In the genomic region with DNA sequence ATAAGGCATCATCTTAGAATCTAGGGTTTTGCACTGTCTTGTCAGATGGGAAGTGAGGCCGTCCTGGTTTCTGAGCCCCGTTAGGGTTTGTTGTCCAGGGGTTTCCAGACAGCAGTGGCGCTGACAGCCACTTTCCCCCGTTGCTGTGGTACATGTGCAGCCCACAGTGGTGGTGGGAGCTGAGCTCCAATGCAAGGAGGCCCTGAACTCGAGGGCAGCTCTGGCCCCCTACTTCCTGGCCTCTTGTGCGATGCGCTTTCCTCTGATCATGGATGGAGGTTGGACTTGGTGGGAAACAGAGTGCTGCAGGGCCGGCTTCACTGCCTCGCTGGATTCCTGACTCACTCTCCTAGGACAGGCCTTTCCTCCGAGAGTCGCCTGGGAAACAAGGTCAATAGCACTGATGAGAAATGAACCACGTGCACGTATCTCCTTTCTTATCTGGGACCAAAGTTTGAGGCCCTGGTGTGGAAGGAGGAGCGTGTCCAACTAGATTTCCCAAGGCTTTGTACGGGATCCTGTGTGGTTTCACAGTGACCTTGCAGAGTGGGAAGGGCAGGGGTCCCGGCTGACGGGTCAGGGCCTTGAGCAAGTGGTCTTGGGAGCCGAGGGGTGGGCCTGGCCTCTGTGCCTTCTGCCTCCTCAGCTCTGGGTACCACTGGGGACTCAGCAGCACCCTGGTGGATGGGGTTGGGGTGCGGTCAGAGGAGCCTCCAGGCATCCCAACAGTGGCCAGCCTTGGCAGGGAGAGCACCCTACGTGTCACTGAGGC, we compare ENCODE assay signal across 1 cellular context.
TF ChIP-seq lines count a peak whose summit lies in the region.

No MANE protein-coding gene starts in this region.

TF ChIP-seq in HepG2, 621 proteins besides CTCF, POLR2A, EP300 and RAD21 (continued from another document and continues in another):
- TF ChIP-seq, protein P1, sequence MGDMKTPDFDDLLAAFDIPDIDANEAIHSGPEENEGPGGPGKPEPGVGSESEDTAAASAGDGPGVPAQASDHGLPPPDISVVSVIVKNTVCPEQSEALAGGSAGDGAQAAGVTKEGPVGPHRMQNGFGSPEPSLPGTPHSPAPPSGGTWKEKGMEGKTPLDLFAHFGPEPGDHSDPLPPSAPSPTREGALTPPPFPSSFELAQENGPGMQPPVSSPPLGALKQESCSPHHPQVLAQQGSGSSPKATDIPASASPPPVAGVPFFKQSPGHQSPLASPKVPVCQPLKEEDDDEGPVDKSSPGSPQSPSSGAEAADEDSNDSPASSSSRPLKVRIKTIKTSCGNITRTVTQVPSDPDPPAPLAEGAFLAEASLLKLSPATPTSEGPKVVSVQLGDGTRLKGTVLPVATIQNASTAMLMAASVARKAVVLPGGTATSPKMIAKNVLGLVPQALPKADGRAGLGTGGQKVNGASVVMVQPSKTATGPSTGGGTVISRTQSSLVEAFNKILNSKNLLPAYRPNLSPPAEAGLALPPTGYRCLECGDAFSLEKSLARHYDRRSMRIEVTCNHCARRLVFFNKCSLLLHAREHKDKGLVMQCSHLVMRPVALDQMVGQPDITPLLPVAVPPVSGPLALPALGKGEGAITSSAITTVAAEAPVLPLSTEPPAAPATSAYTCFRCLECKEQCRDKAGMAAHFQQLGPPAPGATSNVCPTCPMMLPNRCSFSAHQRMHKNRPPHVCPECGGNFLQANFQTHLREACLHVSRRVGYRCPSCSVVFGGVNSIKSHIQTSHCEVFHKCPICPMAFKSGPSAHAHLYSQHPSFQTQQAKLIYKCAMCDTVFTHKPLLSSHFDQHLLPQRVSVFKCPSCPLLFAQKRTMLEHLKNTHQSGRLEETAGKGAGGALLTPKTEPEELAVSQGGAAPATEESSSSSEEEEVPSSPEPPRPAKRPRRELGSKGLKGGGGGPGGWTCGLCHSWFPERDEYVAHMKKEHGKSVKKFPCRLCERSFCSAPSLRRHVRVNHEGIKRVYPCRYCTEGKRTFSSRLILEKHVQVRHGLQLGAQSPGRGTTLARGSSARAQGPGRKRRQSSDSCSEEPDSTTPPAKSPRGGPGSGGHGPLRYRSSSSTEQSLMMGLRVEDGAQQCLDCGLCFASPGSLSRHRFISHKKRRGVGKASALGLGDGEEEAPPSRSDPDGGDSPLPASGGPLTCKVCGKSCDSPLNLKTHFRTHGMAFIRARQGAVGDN (CRISPR knock-in tag; IDR thresholded peaks at IDR 0.05) = peak; percentile 91
- TF ChIP-seq, protein P2, sequence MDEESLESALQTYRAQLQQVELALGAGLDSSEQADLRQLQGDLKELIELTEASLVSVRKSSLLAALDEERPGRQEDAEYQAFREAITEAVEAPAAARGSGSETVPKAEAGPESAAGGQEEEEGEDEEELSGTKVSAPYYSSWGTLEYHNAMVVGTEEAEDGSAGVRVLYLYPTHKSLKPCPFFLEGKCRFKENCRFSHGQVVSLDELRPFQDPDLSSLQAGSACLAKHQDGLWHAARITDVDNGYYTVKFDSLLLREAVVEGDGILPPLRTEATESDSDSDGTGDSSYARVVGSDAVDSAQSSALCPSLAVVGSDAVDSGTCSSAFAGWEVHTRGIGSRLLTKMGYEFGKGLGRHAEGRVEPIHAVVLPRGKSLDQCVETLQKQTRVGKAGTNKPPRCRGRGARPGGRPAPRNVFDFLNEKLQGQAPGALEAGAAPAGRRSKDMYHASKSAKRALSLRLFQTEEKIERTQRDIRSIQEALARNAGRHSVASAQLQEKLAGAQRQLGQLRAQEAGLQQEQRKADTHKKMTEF (CRISPR knock-in tag; IDR thresholded peaks at IDR 0.05) = 0 out of 2 replicates have a peak, but pooled peaks have one; percentile 21
- TF ChIP-seq RFX1 (IDR thresholded peaks at IDR 0.05) (peak; percentile 64), CBFB (CRISPR knock-in tag; IDR thresholded peaks at IDR 0.05) (0 out of 2 replicates have a peak, but pooled peaks have one; percentile 18), SOX5 (CRISPR knock-in tag; IDR thresholded peaks at IDR 0.05; ENCODE audit: borderline replicate concordance) (peak; percentile 42; the same call in 1 of the 2 replicates), PHF5A (CRISPR knock-in tag; IDR thresholded peaks at IDR 0.05; ENCODE audit: low read depth, unreplicated experiment) (no peak), ZBTB7A (CRISPR knock-in tag; IDR thresholded peaks at IDR 0.05) (peak; percentile 94), GATA4 (IDR thresholded peaks at IDR 0.05; ENCODE audit: borderline replicate concordance, low read depth) (peak; percentile 53; the same call in 1 of the 2 replicates), RFX3 (CRISPR knock-in tag; IDR thresholded peaks at IDR 0.05) (peak; percentile 59; the same call in 1 of the 2 replicates), HNF4A (CRISPR knock-in tag; IDR thresholded peaks at IDR 0.05) (peak; percentile 91), TAF1 (CRISPR knock-in tag; IDR thresholded peaks at IDR 0.05) (no peak), FOXA1 (IDR thresholded peaks at IDR 0.05) (no peak), FOXA1 (CRISPR knock-in tag; IDR thresholded peaks at IDR 0.05) (peak; percentile 79), RNF2 (conservative IDR thresholded peaks at IDR 0.05; ENCODE audit: low read depth) (0 out of 2 replicates have a peak, but pooled peaks have one; percentile 32), CREM (IDR thresholded peaks at IDR 0.05) (peak; percentile 15; the same call in 1 of the 2 replicates), CREM (CRISPR knock-in tag; IDR thresholded peaks at IDR 0.05) (no peak), HNF4G (IDR thresholded peaks at IDR 0.05; ENCODE audit: borderline replicate concordance, low read depth, low read length) (peak; percentile 51), HNF4G (CRISPR knock-in tag; IDR thresholded peaks at IDR 0.05; ENCODE audit: borderline replicate concordance, low read depth) (no peak), ZNF781 (CRISPR knock-in tag; IDR thresholded peaks at IDR 0.05; ENCODE audit: borderline replicate concordance, not compliant biosample characterization) (peak; percentile 53), MXI1 (IDR thresholded peaks at IDR 0.05; ENCODE audit: borderline replicate concordance, low read depth, low read length) (peak; percentile 71; the same call in 1 of the 3 replicates), ZNF749 (CRISPR knock-in tag; IDR thresholded peaks at IDR 0.05; ENCODE audit: borderline replicate concordance) (peak; percentile 60; the same call in 1 of the 2 replicates), TEAD3 (CRISPR knock-in tag; optimal IDR thresholded peaks at IDR 0.05; ENCODE audit: borderline replicate concordance) (peak; percentile 28), AKAP8 (CRISPR knock-in tag; IDR thresholded peaks at IDR 0.05) (peak; percentile 28; the same call in 1 of the 2 replicates), SOX6 (IDR thresholded peaks at IDR 0.05) (no peak), SOX6 (CRISPR knock-in tag; IDR thresholded peaks at IDR 0.05) (peak; percentile 80), ZNF232 (CRISPR knock-in tag; IDR thresholded peaks at IDR 0.05; ENCODE audit: borderline replicate concordance) (0 out of 2 replicates have a peak, but pooled peaks have one; percentile 75), ZNF616 (CRISPR knock-in tag; IDR thresholded peaks at IDR 0.05; ENCODE audit: low read depth) (no peak), ZNF256 (CRISPR knock-in tag; conservative IDR thresholded peaks at IDR 0.05) (0 out of 2 replicates have a peak, but pooled peaks have one; percentile 23), PHF8 (CRISPR knock-in tag; IDR thresholded peaks at IDR 0.05) (peak; percentile 27; the same call in 1 of the 2 replicates)
- TF ChIP-seq, protein P3, sequence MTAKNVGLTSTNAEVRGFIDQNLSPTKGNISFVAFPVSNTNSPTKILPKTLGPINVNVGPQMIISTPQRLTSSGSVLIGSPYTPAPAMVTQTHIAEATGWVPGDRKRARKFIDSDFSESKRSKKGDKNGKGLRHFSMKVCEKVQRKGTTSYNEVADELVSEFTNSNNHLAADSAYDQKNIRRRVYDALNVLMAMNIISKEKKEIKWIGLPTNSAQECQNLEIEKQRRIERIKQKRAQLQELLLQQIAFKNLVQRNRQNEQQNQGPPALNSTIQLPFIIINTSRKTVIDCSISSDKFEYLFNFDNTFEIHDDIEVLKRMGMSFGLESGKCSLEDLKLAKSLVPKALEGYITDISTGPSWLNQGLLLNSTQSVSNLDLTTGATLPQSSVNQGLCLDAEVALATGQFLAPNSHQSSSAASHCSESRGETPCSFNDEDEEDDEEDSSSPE (CRISPR knock-in tag; IDR thresholded peaks at IDR 0.05) = peak; percentile 49; the same call in 1 of the 2 replicates
- TF ChIP-seq, protein P4, sequence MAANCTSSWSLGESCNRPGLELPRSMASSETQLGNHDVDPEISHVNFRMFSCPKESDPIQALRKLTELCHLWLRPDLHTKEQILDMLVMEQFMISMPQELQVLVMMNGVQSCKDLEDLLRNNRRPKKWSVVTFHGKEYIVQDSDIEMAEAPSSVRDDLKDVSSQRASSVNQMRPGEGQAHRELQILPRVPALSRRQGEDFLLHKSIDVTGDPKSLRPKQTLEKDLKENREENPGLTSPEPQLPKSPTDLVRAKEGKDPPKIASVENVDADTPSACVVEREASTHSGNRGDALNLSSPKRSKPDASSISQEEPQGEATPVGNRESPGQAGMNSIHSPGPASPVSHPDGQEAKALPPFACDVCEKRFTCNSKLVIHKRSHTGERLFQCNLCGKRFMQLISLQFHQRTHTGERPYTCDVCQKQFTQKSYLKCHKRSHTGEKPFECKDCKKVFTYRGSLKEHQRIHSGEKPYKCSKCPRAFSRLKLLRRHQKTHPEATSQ (CRISPR knock-in tag; IDR thresholded peaks at IDR 0.05; ENCODE audit: borderline replicate concordance) = no peak
- TF ChIP-seq, protein P5, sequence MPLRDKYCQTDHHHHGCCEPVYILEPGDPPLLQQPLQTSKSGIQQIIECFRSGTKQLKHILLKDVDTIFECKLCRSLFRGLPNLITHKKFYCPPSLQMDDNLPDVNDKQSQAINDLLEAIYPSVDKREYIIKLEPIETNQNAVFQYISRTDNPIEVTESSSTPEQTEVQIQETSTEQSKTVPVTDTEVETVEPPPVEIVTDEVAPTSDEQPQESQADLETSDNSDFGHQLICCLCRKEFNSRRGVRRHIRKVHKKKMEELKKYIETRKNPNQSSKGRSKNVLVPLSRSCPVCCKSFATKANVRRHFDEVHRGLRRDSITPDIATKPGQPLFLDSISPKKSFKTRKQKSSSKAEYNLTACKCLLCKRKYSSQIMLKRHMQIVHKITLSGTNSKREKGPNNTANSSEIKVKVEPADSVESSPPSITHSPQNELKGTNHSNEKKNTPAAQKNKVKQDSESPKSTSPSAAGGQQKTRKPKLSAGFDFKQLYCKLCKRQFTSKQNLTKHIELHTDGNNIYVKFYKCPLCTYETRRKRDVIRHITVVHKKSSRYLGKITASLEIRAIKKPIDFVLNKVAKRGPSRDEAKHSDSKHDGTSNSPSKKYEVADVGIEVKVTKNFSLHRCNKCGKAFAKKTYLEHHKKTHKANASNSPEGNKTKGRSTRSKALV (CRISPR knock-in tag; IDR thresholded peaks at IDR 0.05) = 0 out of 2 replicates have a peak, but pooled peaks have one; percentile 35
- TF ChIP-seq, protein P6, sequence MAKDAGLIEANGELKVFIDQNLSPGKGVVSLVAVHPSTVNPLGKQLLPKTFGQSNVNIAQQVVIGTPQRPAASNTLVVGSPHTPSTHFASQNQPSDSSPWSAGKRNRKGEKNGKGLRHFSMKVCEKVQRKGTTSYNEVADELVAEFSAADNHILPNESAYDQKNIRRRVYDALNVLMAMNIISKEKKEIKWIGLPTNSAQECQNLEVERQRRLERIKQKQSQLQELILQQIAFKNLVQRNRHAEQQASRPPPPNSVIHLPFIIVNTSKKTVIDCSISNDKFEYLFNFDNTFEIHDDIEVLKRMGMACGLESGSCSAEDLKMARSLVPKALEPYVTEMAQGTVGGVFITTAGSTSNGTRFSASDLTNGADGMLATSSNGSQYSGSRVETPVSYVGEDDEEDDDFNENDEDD (CRISPR knock-in tag; IDR thresholded peaks at IDR 0.05; ENCODE audit: borderline replicate concordance) = peak; percentile 75; the same call in 1 of the 2 replicates
- TF ChIP-seq, protein P7, sequence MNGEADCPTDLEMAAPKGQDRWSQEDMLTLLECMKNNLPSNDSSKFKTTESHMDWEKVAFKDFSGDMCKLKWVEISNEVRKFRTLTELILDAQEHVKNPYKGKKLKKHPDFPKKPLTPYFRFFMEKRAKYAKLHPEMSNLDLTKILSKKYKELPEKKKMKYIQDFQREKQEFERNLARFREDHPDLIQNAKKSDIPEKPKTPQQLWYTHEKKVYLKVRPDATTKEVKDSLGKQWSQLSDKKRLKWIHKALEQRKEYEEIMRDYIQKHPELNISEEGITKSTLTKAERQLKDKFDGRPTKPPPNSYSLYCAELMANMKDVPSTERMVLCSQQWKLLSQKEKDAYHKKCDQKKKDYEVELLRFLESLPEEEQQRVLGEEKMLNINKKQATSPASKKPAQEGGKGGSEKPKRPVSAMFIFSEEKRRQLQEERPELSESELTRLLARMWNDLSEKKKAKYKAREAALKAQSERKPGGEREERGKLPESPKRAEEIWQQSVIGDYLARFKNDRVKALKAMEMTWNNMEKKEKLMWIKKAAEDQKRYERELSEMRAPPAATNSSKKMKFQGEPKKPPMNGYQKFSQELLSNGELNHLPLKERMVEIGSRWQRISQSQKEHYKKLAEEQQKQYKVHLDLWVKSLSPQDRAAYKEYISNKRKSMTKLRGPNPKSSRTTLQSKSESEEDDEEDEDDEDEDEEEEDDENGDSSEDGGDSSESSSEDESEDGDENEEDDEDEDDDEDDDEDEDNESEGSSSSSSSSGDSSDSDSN (CRISPR knock-in tag; IDR thresholded peaks at IDR 0.05) = peak; percentile 39; the same call in 1 of the 2 replicates
- TF ChIP-seq, protein P8, sequence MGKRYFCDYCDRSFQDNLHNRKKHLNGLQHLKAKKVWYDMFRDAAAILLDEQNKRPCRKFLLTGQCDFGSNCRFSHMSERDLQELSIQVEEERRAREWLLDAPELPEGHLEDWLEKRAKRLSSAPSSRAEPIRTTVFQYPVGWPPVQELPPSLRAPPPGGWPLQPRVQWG (CRISPR knock-in tag; IDR thresholded peaks at IDR 0.05; ENCODE audit: borderline replicate concordance, low read depth) = no peak
- TF ChIP-seq, protein P9, sequence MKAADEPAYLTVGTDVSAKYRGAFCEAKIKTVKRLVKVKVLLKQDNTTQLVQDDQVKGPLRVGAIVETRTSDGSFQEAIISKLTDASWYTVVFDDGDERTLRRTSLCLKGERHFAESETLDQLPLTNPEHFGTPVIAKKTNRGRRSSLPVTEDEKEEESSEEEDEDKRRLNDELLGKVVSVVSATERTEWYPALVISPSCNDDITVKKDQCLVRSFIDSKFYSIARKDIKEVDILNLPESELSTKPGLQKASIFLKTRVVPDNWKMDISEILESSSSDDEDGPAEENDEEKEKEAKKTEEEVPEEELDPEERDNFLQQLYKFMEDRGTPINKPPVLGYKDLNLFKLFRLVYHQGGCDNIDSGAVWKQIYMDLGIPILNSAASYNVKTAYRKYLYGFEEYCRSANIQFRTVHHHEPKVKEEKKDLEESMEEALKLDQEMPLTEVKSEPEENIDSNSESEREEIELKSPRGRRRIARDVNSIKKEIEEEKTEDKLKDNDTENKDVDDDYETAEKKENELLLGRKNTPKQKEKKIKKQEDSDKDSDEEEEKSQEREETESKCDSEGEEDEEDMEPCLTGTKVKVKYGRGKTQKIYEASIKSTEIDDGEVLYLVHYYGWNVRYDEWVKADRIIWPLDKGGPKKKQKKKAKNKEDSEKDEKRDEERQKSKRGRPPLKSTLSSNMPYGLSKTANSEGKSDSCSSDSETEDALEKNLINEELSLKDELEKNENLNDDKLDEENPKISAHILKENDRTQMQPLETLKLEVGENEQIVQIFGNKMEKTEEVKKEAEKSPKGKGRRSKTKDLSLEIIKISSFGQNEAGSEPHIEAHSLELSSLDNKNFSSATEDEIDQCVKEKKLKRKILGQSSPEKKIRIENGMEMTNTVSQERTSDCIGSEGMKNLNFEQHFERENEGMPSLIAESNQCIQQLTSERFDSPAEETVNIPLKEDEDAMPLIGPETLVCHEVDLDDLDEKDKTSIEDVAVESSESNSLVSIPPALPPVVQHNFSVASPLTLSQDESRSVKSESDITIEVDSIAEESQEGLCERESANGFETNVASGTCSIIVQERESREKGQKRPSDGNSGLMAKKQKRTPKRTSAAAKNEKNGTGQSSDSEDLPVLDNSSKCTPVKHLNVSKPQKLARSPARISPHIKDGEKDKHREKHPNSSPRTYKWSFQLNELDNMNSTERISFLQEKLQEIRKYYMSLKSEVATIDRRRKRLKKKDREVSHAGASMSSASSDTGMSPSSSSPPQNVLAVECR (CRISPR knock-in tag; IDR thresholded peaks at IDR 0.05; ENCODE audit: borderline replicate concordance) = peak; percentile 75; the same call in 1 of the 2 replicates
